ENCODE assay signal across 14 cellular contexts in genomic region chr10:88256013-88256680, GRCh38.
DNase-seq lines count a peak whose midpoint lies in the region; ATAC-seq and TF ChIP-seq lines count a peak whose summit lies in the region.
"Had no signal": no experiment of that assay in that cellular context is flagged by ENCODE, and none has a peak within 500 bp of the region (broad histone marks: within the 10 kb centered on the region; RNA-seq: fewer than 3 reads in every experiment).

No MANE protein-coding gene starts in this region.

- peak overlapping the region; percentile 72 for H2AFZ ChIP-seq in ACC112 (ENCODE audit: low read length, unreplicated experiment)
- H2AFZ ChIP-seq: GM23248 had no signal

- H3K4me3 ChIP-seq in ACC112 (ENCODE audit: low read depth, low read length) (peak overlapping the region; percentile 76), cardiac fibroblast (replicated peaks in 1 of 2; ENCODE audit: low read depth in 2 of 2, low read length in 2 of 2) (peak overlapping the region in 1 of 2 donors; percentile 22), right atrium auricular region (no peak overlapping the region), skeletal muscle satellite cell (ENCODE audit: low read length) (peak overlapping the region; percentile 63)
- H3K4me3 ChIP-seq: A549, GM23248 had no signal

- ATAC-seq in GM21515 (IDR thresholded peaks at IDR 0.05; ENCODE audit: unreplicated experiment) (no peak), HG03571 (IDR thresholded peaks at IDR 0.05; ENCODE audit: unreplicated experiment) (no peak)
- ATAC-seq: A549; activated T-cell treated with anti-CD3 and anti-CD28 coated beads, Interleukin-2, amount 50 U/mL, for 4 hours had no signal

- H3K27me3 ChIP-seq in ACC112 (ENCODE audit: insufficient read depth, low read length), result no peaks in the 10 kb centered on the region
- no peaks in the 10 kb centered on the region for H3K27me3 ChIP-seq in right atrium auricular region
- H3K27me3 ChIP-seq in skeletal muscle satellite cell (ENCODE audit: control insufficient read depth, insufficient read depth, low read length), result no peaks in the 10 kb centered on the region

- TF ChIP-seq CTCF in cardiac fibroblast (IDR thresholded peaks at IDR 0.05; ENCODE audit: low read depth, low read length) (no peak), right atrium auricular region (IDR thresholded peaks at IDR 0.05) (no peak), GM13976 (IDR thresholded peaks at IDR 0.05; ENCODE audit: borderline replicate concordance, control extremely low read depth, extremely low read depth, insufficient read depth, missing control alignments) (no peak)

- H3K4me1 ChIP-seq in ACC112 (ENCODE audit: control insufficient read depth, insufficient read depth, low read length, unreplicated experiment) (peaks cover 36% of the 10 kb centered on the region), right atrium auricular region (peaks cover 0 to 20% of the 10 kb centered on the region in 2 donors), skeletal muscle satellite cell (ENCODE audit: control insufficient read depth, insufficient read depth, low read length) (peaks cover 39% of the 10 kb centered on the region)

- in situ Hi-C loops in GM13976 (cut with MboI; ENCODE audit: low sequenced_read_pairs, unreplicated experiment), result loop anchor here (25.0 kb wide), 1 partner anchor 394 kb away; the partner anchor contains the start of genes KLLN and PTEN

- peak overlapping the region; percentile 87 for H3K4me2 ChIP-seq in skeletal muscle satellite cell (ENCODE audit: low read length)
- H3K4me2 ChIP-seq: A549 had no signal

- H3K79me2 ChIP-seq in ACC112 (ENCODE audit: control insufficient read depth, insufficient read depth, low read length, unreplicated experiment), result no peaks in the 10 kb centered on the region

- H3K9me3 ChIP-seq in right atrium auricular region, result no peaks in the 10 kb centered on the region
- no peaks in the 10 kb centered on the region for H3K9me3 ChIP-seq in skeletal muscle satellite cell (replicated peaks; ENCODE audit: low read length)
- H3K9me3 ChIP-seq: A549 had no signal

- H3K36me3 ChIP-seq in ACC112 (ENCODE audit: insufficient read depth, low read length) (no peaks in the 10 kb centered on the region), right atrium auricular region (no peaks in the 10 kb centered on the region), skeletal muscle satellite cell (ENCODE audit: insufficient read depth, low read length) (no peaks in the 10 kb centered on the region)

- H3K27ac ChIP-seq in ACC112 (ENCODE audit: low read depth, low read length), result peak overlapping the region; percentile 59
- H3K27ac ChIP-seq in right atrium auricular region, result peak overlapping the region; percentile 65 to 75
- H3K27ac ChIP-seq: GM23248 had no signal

- DNase-seq in cardiac fibroblast (ENCODE audit: low read depth in 2 of 2) (peak; percentile 80 to 83), right atrium auricular region (ENCODE audit: low spot score) (peak; percentile 68), D341Med (ENCODE audit: low spot score) (no peak), GM13976 (ENCODE audit: low spot score) (no peak)
- DNase-seq: activated CD4-positive, alpha-beta T cell treated with anti-CD3 and anti-CD28 coated beads, Interleukin-2, amount 50 U/mL, for 1 hour; activated T-cell treated with anti-CD3 and anti-CD28 coated beads, Interleukin-2, amount 50 U/mL, for 4 hours; CD4-positive, alpha-beta memory T cell; GM23248; NCI-H510A had no signal

- peak overlapping the region; percentile 43 for H3K9ac ChIP-seq in skeletal muscle satellite cell (ENCODE audit: low read depth, low read length)
- H3K9ac ChIP-seq: GM23248 had no signal

Comparison
In these comparisons a context has a peak if more than half of its experiments do, and no peak if none do; other contexts are left out.
1. H3K4me3 ChIP-seq: peak in ACC112 (single experiment) and skeletal muscle satellite cell (single experiment); none in right atrium auricular region (0 of 2).
2. DNase-seq: peak in cardiac fibroblast (2 of 2) and right atrium auricular region (single experiment); none in D341Med (single experiment) and GM13976 (single experiment).